Comparison of ENCODE assay signal across 22 cellular contexts in the genomic region with DNA sequence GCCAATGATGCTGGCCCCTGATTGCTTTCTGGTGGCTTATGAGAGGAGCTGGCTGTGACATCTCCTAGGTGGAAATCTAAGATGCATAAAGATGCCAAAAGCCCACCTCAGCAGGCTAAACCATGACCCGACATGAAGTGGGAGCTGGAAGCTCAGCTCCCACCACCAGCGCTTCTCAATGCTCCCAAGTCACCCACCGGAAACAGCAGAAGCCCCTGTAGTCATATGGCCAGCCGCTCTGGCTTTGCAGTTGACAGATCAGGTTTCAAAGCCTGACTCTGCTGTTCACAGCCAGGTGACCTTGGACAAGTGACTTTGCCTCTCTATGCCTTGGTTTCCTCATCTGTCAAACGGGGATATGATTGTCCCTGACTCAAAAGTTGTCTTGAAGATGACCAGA. TPM values are rescaled to one million over a fixed set of nuclear protein-coding genes. Genes with fewer than 3 reads are reported as not detected.
DNase-seq lines count a peak whose midpoint lies in the region; ATAC-seq and TF ChIP-seq lines count a peak whose summit lies in the region.
"Had no signal": no experiment of that assay in that cellular context is flagged by ENCODE, and none has a peak within 500 bp of the region (broad histone marks: within the 10 kb centered on the region; RNA-seq: fewer than 3 reads in every experiment).

No MANE protein-coding gene starts in this region.

- H4K20me1 ChIP-seq in H9 (ENCODE audit: control insufficient read depth, insufficient read depth, insufficient read length) (no peaks in the 10 kb centered on the region), neural progenitor cell (ENCODE audit: low read depth) (no peaks in the 10 kb centered on the region)
- H4K20me1 ChIP-seq: BLaER1 had no signal

- H4K91ac ChIP-seq in H9 (ENCODE audit: insufficient read length, low read depth, low read length), result no peak overlapping the region

- H3K23ac ChIP-seq in H9 (ENCODE audit: insufficient read length, low read depth, low read length), result no peak overlapping the region

- H2BK20ac ChIP-seq in H9 (ENCODE audit: low read depth, low read length, poor library complexity, severe bottlenecking), result no peak overlapping the region

- H3K9ac ChIP-seq in H9 (ENCODE audit: extremely low read depth, insufficient read length, low read length) (no peak overlapping the region), neural progenitor cell (no peak overlapping the region)
- H3K9ac ChIP-seq: BLaER1, KMS-11 had no signal

- no peak overlapping the region for H2BK120ac ChIP-seq in H9 (ENCODE audit: low read depth, low read length, poor library complexity, severe bottlenecking)

- no peak overlapping the region for H3K27ac Mint-ChIP-seq in H9
- H3K27ac Mint-ChIP-seq in neural progenitor cell, result no peak overlapping the region
- H3K27ac Mint-ChIP-seq: CD4-positive, alpha-beta T cell had no signal

- H3K56ac ChIP-seq in H9 (ENCODE audit: insufficient read length, low read depth, low read length), result no peak overlapping the region

- no peaks in the 10 kb centered on the region for H3F3A ChIP-seq in neural progenitor cell (ENCODE audit: low read depth)

- H2AFZ ChIP-seq in H9 (ENCODE audit: low read length), result no peak overlapping the region
- H2AFZ ChIP-seq in neural progenitor cell (replicated peaks), result peak overlapping the region; percentile 58

- H2BK5ac ChIP-seq in H9 (ENCODE audit: insufficient read length, low read length), result no peak overlapping the region

- H2BK15ac ChIP-seq in H9 (ENCODE audit: low read depth, low read length), result no peak overlapping the region

- no peaks in the 10 kb centered on the region for H3K36me3 ChIP-seq in neural progenitor cell
- H3K36me3 ChIP-seq: BLaER1, SJSA1 had no signal

- H3K9me3 ChIP-seq in H9 (ENCODE audit: control insufficient read depth, low read depth, low read length) (no peaks in the 10 kb centered on the region), neural progenitor cell (ENCODE audit: low read depth) (peaks cover 5% of the 10 kb centered on the region)
- H3K9me3 ChIP-seq: SJSA1 had no signal

- H4K5ac ChIP-seq in H9 (ENCODE audit: insufficient read length, low read depth, low read length), result no peak overlapping the region

- no CpG with 5 or more reads among the region's 5 CpGs for WGBS in H9 (ENCODE audit: extremely low coverage, insufficient read length, low lambda C conversion rate)

- H3K9me3 Mint-ChIP-seq in H9 (peaks cover 7 to 8% of the 10 kb centered on the region in 2 experiments; a peak in 4 of 5 replicates), neural progenitor cell (peaks cover 15% of the 10 kb centered on the region)
- H3K9me3 Mint-ChIP-seq: CD4-positive, alpha-beta T cell had no signal

- intact Hi-C loops in head of caudate nucleus (cut with DNase I), result no loop called here

- H2BK12ac ChIP-seq in H9 (ENCODE audit: insufficient read length, low read depth, low read length), result no peak overlapping the region

- no peak overlapping the region for H2AK5ac ChIP-seq in H9 (ENCODE audit: insufficient read length, low read length)

- H3K4me1 ChIP-seq in H9 (ENCODE audit: insufficient read depth, low read length) (no peaks in the 10 kb centered on the region; the same call in 1 of the 2 replicates), neural progenitor cell (no peaks in the 10 kb centered on the region)
- H3K4me1 ChIP-seq: SJSA1 had no signal

- H3K4me2 ChIP-seq in H9 (ENCODE audit: insufficient read depth, insufficient read length, low read length) (no peak overlapping the region), neural progenitor cell (no peak overlapping the region)
- H3K4me2 ChIP-seq: BLaER1, KMS-11 had no signal

- no peak overlapping the region for H3K4me3 Mint-ChIP-seq in H9
- H3K4me3 Mint-ChIP-seq in neural progenitor cell, result no peak overlapping the region
- H3K4me3 Mint-ChIP-seq: CD4-positive, alpha-beta T cell had no signal

- H3K27me3 ChIP-seq in H9 (ENCODE audit: insufficient read depth, low read length) (no peaks in the 10 kb centered on the region), neural progenitor cell (no peaks in the 10 kb centered on the region)
- H3K27me3 ChIP-seq: BLaER1 had no signal

- H3K4me1 Mint-ChIP-seq in H9 (peaks cover 0 to 10% of the 10 kb centered on the region in 2 experiments; a peak in 1 of 4 replicates), neural progenitor cell (no peaks in the 10 kb centered on the region)

- H3K79me2 ChIP-seq in H9 (ENCODE audit: insufficient read depth, low read length) (no peaks in the 10 kb centered on the region), neural progenitor cell (ENCODE audit: low read depth) (no peaks in the 10 kb centered on the region)

- no peak overlapping the region for H3T11ph ChIP-seq in H9 (ENCODE audit: low read length)

- 0 out of 7 replicates have a peak, but pooled peaks cover 0 to 3% (median 0%) of the 10 kb centered on the region in 3 experiments for H3K36me3 Mint-ChIP-seq in H9 (ENCODE audit: insufficient read depth in 1 of 3, low read depth in 3 of 3)
- no peaks in the 10 kb centered on the region for H3K36me3 Mint-ChIP-seq in neural progenitor cell

- H3K4me3 ChIP-seq in LNCaP clone FGC (ENCODE audit: low read depth, low read length), result peak overlapping the region; percentile 14
- H3K4me3 ChIP-seq in neural progenitor cell, result no peak overlapping the region
- H3K4me3 ChIP-seq: BLaER1, SJSA1 had no signal

- peak; percentile 22 for DNase-seq in H9
- no peak for DNase-seq in LNCaP clone FGC (ENCODE audit: low read depth)
- DNase-seq in ecto neural progenitor cell (ENCODE audit: low spot score), result peak; percentile 44
- DNase-seq in neural progenitor cell (ENCODE audit: low spot score), result no peak
- DNase-seq in head of caudate nucleus, result no peak
- DNase-seq in stimulated activated CD4-positive, alpha-beta T cell treated with anti-CD3 and anti-CD28 coated beads, Interleukin-15, amount 100 ng/mL, for 24 hours, result no peak
- DNase-seq in activated CD4-positive, alpha-beta T cell treated with anti-CD3 and anti-CD28 coated beads for 4 hours, result no peak
- DNase-seq: CD4-positive, alpha-beta T cell; DMS 273 treated with DMSO at 0.1 percent for 48 hours; NCI-H1105; NCI-H146; NCI-H2029; NCI-H226; NCI-H510A treated with DMSO at 0.1 percent for 48 hours had no signal

- no peaks in the 10 kb centered on the region for H3K23me2 ChIP-seq in H9 (ENCODE audit: insufficient read length, low read depth, low read length, poor library complexity, severe bottlenecking)

- H3K18ac ChIP-seq in H9 (ENCODE audit: insufficient read length, low read depth, low read length), result no peak overlapping the region

- no peak overlapping the region for H3K14ac ChIP-seq in H9 (ENCODE audit: insufficient read depth, low read length)

- H4K8ac ChIP-seq in H9 (replicated peaks; ENCODE audit: insufficient read length, low read depth, low read length), result no peak overlapping the region

- H3K4ac ChIP-seq in H9 (ENCODE audit: low read depth, low read length), result no peak overlapping the region

- TF ChIP-seq CTCF in H9 (conservative IDR thresholded peaks at IDR 0.05) (no peak), LNCaP clone FGC (IDR thresholded peaks at IDR 0.05; ENCODE audit: control insufficient read depth, extremely low read depth, insufficient read depth) (no peak), neural progenitor cell (IDR thresholded peaks at IDR 0.05) (no peak)

- ATAC-seq in HG02623 (IDR thresholded peaks at IDR 0.05; ENCODE audit: unreplicated experiment), result no peak
- ATAC-seq: Right ventricle myocardium inferior had no signal

- H3K27ac ChIP-seq in H9 (ENCODE audit: insufficient read length, low read depth, low read length), result no peak overlapping the region
- no peak overlapping the region for H3K27ac ChIP-seq in neural progenitor cell
- H3K27ac ChIP-seq: BLaER1, HL-60, KMS-11, SJSA1 had no signal

- H3K27me3 Mint-ChIP-seq in H9 (ENCODE audit: low read depth), result peaks cover 40% of the 10 kb centered on the region
- peaks cover 8% of the 10 kb centered on the region for H3K27me3 Mint-ChIP-seq in neural progenitor cell (ENCODE audit: insufficient read depth, low read depth)

- H3K79me1 ChIP-seq in H9 (ENCODE audit: insufficient read depth, low read depth, low read length, poor library complexity, severe bottlenecking), result no peaks in the 10 kb centered on the region

RNA-seq across cellular contexts. Expression of gene ANO1, which starts 29.1 kb away (rescaled TPM):
- 10.9 TPM in 2 replicates for total RNA-seq in H9 (2021)
- total RNA-seq in neural progenitor cell (ENCODE audit: low replicate concordance), result 0.19 TPM in 1 of 2 replicates, not detected in the other
- total RNA-seq: CD4-positive, alpha-beta T cell; G401; OCI-LY7 had no signal

Comparison
In these comparisons a context has a peak if more than half of its experiments do, and no peak if none do; other contexts are left out.
1. DNase-seq: peak in H9 (single experiment) and ecto neural progenitor cell (single experiment); none in LNCaP clone FGC (single experiment), neural progenitor cell (single experiment), head of caudate nucleus (0 of 42), stimulated activated CD4-positive, alpha-beta T cell treated with anti-CD3 and anti-CD28 coated beads, Interleukin-15, amount 100 ng/mL, for 24 hours (single experiment) and activated CD4-positive, alpha-beta T cell treated with anti-CD3 and anti-CD28 coated beads for 4 hours (0 of 2).
2. RNA of gene ANO1, which starts 29.1 kb away (total RNA-seq): 10.9 TPM in H9; 0.19 TPM in neural progenitor cell; every median in the first group is over 10 times any median in the second.